In genomic region chr20:6848992-6849391, GRCh38 we compare ENCODE assay signal across 18 cellular contexts.
"Had no signal": no experiment of that assay in that cellular context is flagged by ENCODE, and none has a peak within 500 bp of the region (broad histone marks: within the 10 kb centered on the region; RNA-seq: fewer than 3 reads in every experiment).

No MANE protein-coding gene starts in this region.

- DNase-seq: KBM-7, MV-4-11, NCI-H1048, NCI-H1105, NCI-H1436 treated with DMSO at 0.1 percent for 48 hours, NCI-H1694, NCI-H187 treated with DMSO at 0.1 percent for 48 hours, NCI-H2029 treated with DMSO at 0.1 percent for 48 hours, NCI-H2171 treated with DMSO at 0.1 percent for 48 hours, NCI-H345, NCI-H446 treated with DMSO at 0.1 percent for 48 hours, NCI-H510A treated with DMSO at 0.1 percent for 48 hours, NCI-H526, Right ventricle myocardium superior, RPMI8226, SIG-M5 had no signal

- H3K4me3 ChIP-seq: SJSA1, SK-N-MC had no signal

- H3K9me3 ChIP-seq: SJSA1 had no signal

- H3K36me3 ChIP-seq: SJSA1 had no signal

- H3K27me3 ChIP-seq: SJSA1 had no signal

- H3K27ac ChIP-seq: SJSA1, SK-N-MC had no signal

- H3K4me1 ChIP-seq: SJSA1 had no signal
